In genomic region chr6:24836116-24836515, GRCh38 we compare ENCODE assay signal across 17 cellular contexts. TPM values are rescaled to one million over a fixed set of nuclear protein-coding genes. Genes with fewer than 3 reads are reported as not detected.
A peak's percentile ranks its signal among the peaks of the same experiment; 100 is the strongest.
DNase-seq lines count a peak whose midpoint lies in the region; ATAC-seq, FAIRE-seq and TF ChIP-seq lines count a peak whose summit lies in the region.
"Had no signal": no experiment of that assay in that cellular context is flagged by ENCODE, and none has a peak within 500 bp of the region (broad histone marks: within the 10 kb centered on the region; RNA-seq: fewer than 3 reads in every experiment).

No MANE protein-coding gene starts in this region.

- intact Hi-C loops in right cardiac atrium (cut with DNase I) (no loop called here), left cardiac atrium (cut with DNase I) (no loop called here), kidney (cut with DNase I) (no loop called here)

- no peaks in the 10 kb centered on the region for H3K4me1 ChIP-seq in right cardiac atrium (ENCODE audit: control insufficient read depth, insufficient read depth, low read length)
- H3K4me1 ChIP-seq in kidney (ENCODE audit: control insufficient read depth in 1 of 2, insufficient read depth in 1 of 2, low read depth in 1 of 2, low read length in 2 of 2) = no peaks in the 10 kb centered on the region
- H3K4me1 ChIP-seq: BE2C had no signal

- FAIRE-seq in kidney (lab: Jason Lieb, UNC) = no peak

- H3K27me3 Mint-ChIP-seq in stimulated activated naive CD8-positive, alpha-beta T cell treated with anti-CD3 and anti-CD28 coated beads, Interleukin-15, amount 100 ng/mL, for 72 hours = no peaks in the 10 kb centered on the region
- H3K27me3 Mint-ChIP-seq: progenitor cell of endocrine pancreas had no signal

- H3K36me3 ChIP-seq in kidney (ENCODE audit: control insufficient read depth in 1 of 2, insufficient read depth in 2 of 2, low read length in 2 of 2) = no peaks in the 10 kb centered on the region
- H3K36me3 ChIP-seq: BE2C, cardiac muscle cell had no signal

- DNase-seq in right cardiac atrium = no peak
- no peak for DNase-seq in left cardiac atrium
- DNase-seq in astrocyte of the cerebellum (ENCODE audit: low read depth) = peak; percentile 83
- DNase-seq in midbrain (lab: John Stamatoyannopoulos, UW) = peak; percentile 80
- DNase-seq in stimulated activated naive CD8-positive, alpha-beta T cell treated with anti-CD3 and anti-CD28 coated beads, Interleukin-15, amount 100 ng/mL, for 72 hours = no peak
- no peak for DNase-seq in kidney
- DNase-seq: BE2C; EL; H9; NCI-H1048; stimulated activated CD4-positive, alpha-beta T cell treated with anti-CD3 and anti-CD28 coated beads, Interleukin-2, amount 100 ng/mL, for 24 hours had no signal

- no peak for TF ChIP-seq CTCF in astrocyte of the cerebellum (IDR thresholded peaks at IDR 0.05; ENCODE audit: low read depth, low read length, missing control alignments)
- TF ChIP-seq CTCF in kidney (IDR thresholded peaks at IDR 0.05; ENCODE audit: borderline replicate concordance, extremely low read depth, insufficient read depth) = no peak

- H3K4me3 Mint-ChIP-seq in stimulated activated naive CD8-positive, alpha-beta T cell treated with anti-CD3 and anti-CD28 coated beads, Interleukin-15, amount 100 ng/mL, for 72 hours = no peak overlapping the region
- H3K4me3 Mint-ChIP-seq: H9 had no signal

- ATAC-seq in right cardiac atrium (peak; percentile 19 to 42), left cardiac atrium (no peak), GM18873 (IDR thresholded peaks at IDR 0.05; ENCODE audit: low FRiP score, unreplicated experiment) (no peak), HG02642 (IDR thresholded peaks at IDR 0.05; ENCODE audit: poor library complexity, unreplicated experiment) (no peak)
- ATAC-seq in stimulated activated naive CD8-positive, alpha-beta T cell treated with anti-CD3 and anti-CD28 coated beads, Interleukin-15, amount 100 ng/mL, for 72 hours = no peak

- H3K4me3 ChIP-seq in right cardiac atrium (ENCODE audit: low read length) = no peak overlapping the region
- H3K4me3 ChIP-seq in astrocyte of the cerebellum (ENCODE audit: low read depth, low read length) = no peak overlapping the region
- H3K4me3 ChIP-seq in kidney (ENCODE audit: low read length in 2 of 2) = no peak overlapping the region
- H3K4me3 ChIP-seq: cardiac muscle cell had no signal

- in situ Hi-C loops in astrocyte of the cerebellum (cut with HindIII; ENCODE audit: low sequenced_read_pairs) = no loop called here

- H3K27ac Mint-ChIP-seq in stimulated activated naive CD8-positive, alpha-beta T cell treated with anti-CD3 and anti-CD28 coated beads, Interleukin-15, amount 100 ng/mL, for 72 hours = peak overlapping the region in 1 of 2 donors; percentile 49
- H3K27ac Mint-ChIP-seq: H9, progenitor cell of endocrine pancreas had no signal

- H3K27ac ChIP-seq in right cardiac atrium (ENCODE audit: low read length) (no peak overlapping the region), kidney (ENCODE audit: low read depth in 2 of 2, low read length in 2 of 2) (no peak overlapping the region)
- H3K27ac ChIP-seq: cardiac muscle cell had no signal

- H3K9me3 Mint-ChIP-seq in stimulated activated naive CD8-positive, alpha-beta T cell treated with anti-CD3 and anti-CD28 coated beads, Interleukin-15, amount 100 ng/mL, for 72 hours = peaks cover 8 to 15% of the 10 kb centered on the region in 2 donors
- H3K9me3 Mint-ChIP-seq: H9 had no signal

- no peak overlapping the region for H3K9ac ChIP-seq in kidney (ENCODE audit: low read length in 2 of 2)

- no peaks in the 10 kb centered on the region for H3K27me3 ChIP-seq in right cardiac atrium (ENCODE audit: control insufficient read depth, insufficient read depth)
- H3K27me3 ChIP-seq: BE2C, cardiac muscle cell had no signal

- no peaks in the 10 kb centered on the region for H3K9me3 ChIP-seq in right cardiac atrium (ENCODE audit: control insufficient read depth, low read length)
- H3K9me3 ChIP-seq in kidney (ENCODE audit: control insufficient read depth in 1 of 2, low read length in 2 of 2) = no peaks in the 10 kb centered on the region
- H3K9me3 ChIP-seq: BE2C had no signal

- 43% methylated on average over 2 of the region's 2 CpGs for WGBS in right cardiac atrium

- H3K4me1 Mint-ChIP-seq in stimulated activated naive CD8-positive, alpha-beta T cell treated with anti-CD3 and anti-CD28 coated beads, Interleukin-15, amount 100 ng/mL, for 72 hours = peaks cover 73% of the 10 kb centered on the region

RNA-seq across cellular contexts. Expression of gene ARMH2, which starts 37.4 kb away (rescaled TPM):
- not detected for total RNA-seq in right cardiac atrium
- not detected for polyA plus RNA-seq in right cardiac atrium
- not detected for total RNA-seq in left cardiac atrium
- total RNA-seq in kidney = not detected
- not detected for polyA plus RNA-seq in kidney (ENCODE audit: insufficient read depth, low read depth, low replicate concordance)
- total RNA-seq: cardiac muscle cell, epithelial cell of proximal tubule, H9, HT1080, progenitor cell of endocrine pancreas had no signal
- polyA plus RNA-seq: cardiac muscle cell had no signal

Comparison
In these comparisons a context has a peak if more than half of its experiments do, and no peak if none do; other contexts are left out.
1. ATAC-seq: peak in right cardiac atrium (2 of 2); none in left cardiac atrium (0 of 2), GM18873 (single experiment), HG02642 (single experiment) and stimulated activated naive CD8-positive, alpha-beta T cell treated with anti-CD3 and anti-CD28 coated beads, Interleukin-15, amount 100 ng/mL, for 72 hours (single experiment).
2. DNase-seq: peak in astrocyte of the cerebellum (single experiment) and midbrain (single experiment); none in right cardiac atrium (0 of 3), left cardiac atrium (single experiment), stimulated activated naive CD8-positive, alpha-beta T cell treated with anti-CD3 and anti-CD28 coated beads, Interleukin-15, amount 100 ng/mL, for 72 hours (0 of 2) and kidney (single experiment).